In genomic region chr1:20089328-20090077, GRCh38 we compare ENCODE assay signal across 36 cellular contexts. TPM values are rescaled to one million over a fixed set of nuclear protein-coding genes. Genes with fewer than 3 reads are reported as not detected.
DNase-seq lines count a peak whose midpoint lies in the region; ATAC-seq, FAIRE-seq and TF ChIP-seq lines count a peak whose summit lies in the region.
"Had no signal": no experiment of that assay in that cellular context is flagged by ENCODE, and none has a peak within 500 bp of the region (broad histone marks: within the 10 kb centered on the region; RNA-seq: fewer than 3 reads in every experiment).

No MANE protein-coding gene starts in this region.

- no peaks in the 10 kb centered on the region for H3K79me1 ChIP-seq in H1 (ENCODE audit: low read depth, low read length)

- H2AFZ ChIP-seq in MM.1S (ENCODE audit: low read length), result peak overlapping the region; percentile 40
- H2AFZ ChIP-seq in H1 (ENCODE audit: low read length), result peak overlapping the region; percentile 10; the same call in 1 of the 2 replicates

- peak overlapping the region; percentile 47 for H3K27ac ChIP-seq in left ventricle myocardium inferior (replicated peaks)
- peak overlapping the region; percentile 48; the same call in 1 of the 2 replicates for H3K27ac ChIP-seq in MM.1S (ENCODE audit: low read length)
- no peak overlapping the region for H3K27ac ChIP-seq in H1 (ENCODE audit: low read depth, low read length)
- H3K27ac ChIP-seq: adrenal gland, esophagus muscularis mucosa, lower lobe of right lung had no signal

- CTCF ChIA-PET in H1 (lab: Charles Lee; ENCODE audit: partially characterized antibody), result interaction anchor here (1.8 kb wide), 1 partner anchor 63 kb away, joined by 8 read pairs; no protein-coding TSS in a partner anchor

- no peak overlapping the region for H3K23ac ChIP-seq in H1 (ENCODE audit: insufficient read length)

- H3K18ac ChIP-seq in H1 (ENCODE audit: extremely low read depth, low read length), result no peak overlapping the region; the same call in 1 of the 2 replicates

- H2BK12ac ChIP-seq in H1 (ENCODE audit: low read depth, low read length), result no peak overlapping the region

- POLR2A ChIA-PET in H1 (lab: Charles Lee; ENCODE audit: partially characterized antibody), result no interaction called here

- TF ChIP-seq RAD21 in H1 (IDR thresholded peaks at IDR 0.05 in 1 of 2, conservative IDR thresholded peaks at IDR 0.05 in 1 of 2; ENCODE audit: low read depth in 2 of 2, low read length in 2 of 2), result peak in 1 of 2 experiments; percentile 16; a peak in 1 of 4 replicates

- TF ChIP-seq CTCF in left ventricle myocardium inferior (IDR thresholded peaks at IDR 0.05; ENCODE audit: borderline replicate concordance), result no peak
- no peak for TF ChIP-seq CTCF in MM.1S (IDR thresholded peaks at IDR 0.05; ENCODE audit: low read length)
- TF ChIP-seq CTCF in H1 (IDR thresholded peaks at IDR 0.05; ENCODE audit: control extremely low read depth in 1 of 3, insufficient read depth in 1 of 3, low read depth in 1 of 3, low read length in 3 of 3), result no peak

- H3K14ac ChIP-seq in H1 (ENCODE audit: insufficient read length), result no peak overlapping the region

- H3K4me3 ChIP-seq in left ventricle myocardium inferior (no peak overlapping the region), MM.1S (ENCODE audit: low read length) (peak overlapping the region; percentile 40), H1 (ENCODE audit: extremely low read depth in 1 of 4, insufficient read depth in 2 of 4, low read depth in 3 of 4, low read length in 4 of 4) (no peak overlapping the region)
- H3K4me3 ChIP-seq: adrenal gland, esophagus muscularis mucosa, lower lobe of right lung had no signal

- no peak overlapping the region for H2BK5ac ChIP-seq in H1 (ENCODE audit: low read depth, low read length)

- peak overlapping the region; percentile 10 for H4K5ac ChIP-seq in H1 (ENCODE audit: insufficient read length, low read depth, low read length)

- H3K56ac ChIP-seq in H1 (replicated peaks; ENCODE audit: insufficient read length, low read depth, low read length), result no peak overlapping the region

- H3K4me2 ChIP-seq in MM.1S (ENCODE audit: low read depth, low read length) (peak overlapping the region; percentile 71), H1 (ENCODE audit: insufficient read depth in 1 of 2, low read depth in 2 of 2, low read length in 2 of 2) (peak overlapping the region in 1 of 2 experiments; percentile 44; a peak in 1 of 4 replicates)

- no peak for ATAC-seq in Right ventricle myocardium superior (ENCODE audit: poor library complexity)
- ATAC-seq in GM21737 (IDR thresholded peaks at IDR 0.05; ENCODE audit: unreplicated experiment), result no peak
- no peak for ATAC-seq in GM19455 (IDR thresholded peaks at IDR 0.05; ENCODE audit: unreplicated experiment)
- no peak for ATAC-seq in HG03521 (IDR thresholded peaks at IDR 0.05; ENCODE audit: unreplicated experiment)
- ATAC-seq: activated CD8-positive, alpha-beta T cell treated with anti-CD3 and anti-CD28 coated beads for 36 hours; lower lobe of right lung; naive thymus-derived CD8-positive, alpha-beta T cell; PC-3; stimulated activated naive B cell treated with anti-CD40 and anti-IgM and Interleukin-4, amounts not matched to agents 10 μg/mL and 1 μg/mL and 100 μg/mL, for 72 hours had no signal

- H2BK120ac ChIP-seq in H1 (replicated peaks; ENCODE audit: low read depth, low read length), result peak overlapping the region; percentile 50

- H4K20me1 ChIP-seq in MM.1S (ENCODE audit: insufficient read depth, low read length) (no peaks in the 10 kb centered on the region), H1 (replicated peaks in 1 of 2; ENCODE audit: control insufficient read depth in 1 of 2, insufficient read depth in 2 of 2, low read length in 2 of 2) (no peaks in the 10 kb centered on the region)

- intact Hi-C loops in left ventricle myocardium inferior (cut with micrococcal nuclease) (loop anchor here (10.0 kb wide), 1 partner anchor 115 kb away; the partner anchor contains the start of gene PLA2G2A), Right ventricle myocardium superior (cut with DNase I) (loop anchor here (5.0 to 10.0 kb wide), 2 partner anchors 112 to 405 kb away; partner anchors contain the start of gene PLA2G2A)

- no peak for TF ChIP-seq POLR2A in H1 (IDR thresholded peaks at IDR 0.05; ENCODE audit: control extremely low read depth in 1 of 2, low read depth in 2 of 2, low read length in 2 of 2)

- H3K23me2 ChIP-seq in H1 (ENCODE audit: low read depth, low read length), result no peaks in the 10 kb centered on the region

- TF ChIP-seq EP300 in H1 (IDR thresholded peaks at IDR 0.05; ENCODE audit: borderline replicate concordance in 1 of 2, low read depth in 2 of 2, low read length in 2 of 2), result no peak

- DNase-seq in left ventricle myocardium inferior (no peak), Right ventricle myocardium superior (no peak), MM.1S (peak; percentile 40), H1 (ENCODE audit: low read depth in 1 of 2, low spot score in 2 of 2) (peak in 1 of 2 experiments; percentile 49), NCI-H187 (lab: John Stamatoyannopoulos, UW) (no peak)
- DNase-seq: activated CD8-positive, alpha-beta memory T cell treated with anti-CD3 and anti-CD28 coated beads, Interleukin-2, amount 50 U/mL, for 48 hours; activated CD8-positive, alpha-beta T cell treated with anti-CD3 and anti-CD28 coated beads for 36 hours; activated naive CD4-positive, alpha-beta T cell treated with anti-CD3 and anti-CD28 coated beads, Interleukin-2, amount 10 ng/mL, durations not matched to agents 7 days and 5 days; adrenal gland; AML-193; CD4-positive, CD25-positive, alpha-beta regulatory T cell; EL; foreskin fibroblast; HCEC 1CT; head of caudate nucleus; KBM-7; lower lobe of right lung; NCI-H2029 treated with DMSO at 0.1 percent for 48 hours; NCI-H524 treated with DMSO at 0.1 percent for 48 hours; PC-3; SHP77 treated with DMSO at 0.1 percent for 48 hours; stimulated activated naive B cell treated with anti-CD40 and anti-IgM and Interleukin-4, amounts not matched to agents 10 μg/mL and 1 μg/mL and 100 μg/mL, for 72 hours; substantia nigra had no signal

- WGBS in H1 (ENCODE audit: extremely low coverage in 1 of 2, insufficient coverage in 1 of 2, insufficient read length in 1 of 2, insufficient replicate concordance in 2 of 2, low coverage in 1 of 2, low lambda C conversion rate in 2 of 2, missing lambda C conversion rate in 1 of 2), 2 experiments, result 84% methylated on average over 19 of the region's 19 CpGs; no CpG with 5 or more reads in 1 of the 2 experiments

- peak overlapping the region; percentile 49; the same call in 1 of the 2 replicates for H2BK15ac ChIP-seq in H1 (ENCODE audit: low read length)

- H3F3A ChIP-seq in MM.1S (ENCODE audit: insufficient read depth, low read length), result no peaks in the 10 kb centered on the region

- 0 out of 2 replicates have a peak overlapping the region, but pooled peaks have one; percentile 21 for H2BK20ac ChIP-seq in H1 (ENCODE audit: low read length)

- H2AK5ac ChIP-seq in H1 (ENCODE audit: low read depth, low read length), result no peak overlapping the region

- H3K27me3 ChIP-seq in left ventricle myocardium inferior (ENCODE audit: low read depth) (no peaks in the 10 kb centered on the region), MM.1S (replicated peaks; ENCODE audit: insufficient read depth, low read length) (peaks cover 25% of the 10 kb centered on the region), H1 (replicated peaks in 1 of 4; ENCODE audit: control insufficient read depth in 3 of 4, extremely low read depth in 1 of 4, insufficient read depth in 3 of 4, low read length in 3 of 4) (no peaks in the 10 kb centered on the region; a peak in 1 of 7 replicates)
- H3K27me3 ChIP-seq: adrenal gland, esophagus muscularis mucosa had no signal

- peak; percentile 57 for FAIRE-seq in H1 (lab: Jason Lieb, UNC)

- no peak overlapping the region for H3K9ac ChIP-seq in MM.1S (ENCODE audit: low read length)
- no peak overlapping the region for H3K9ac ChIP-seq in H1 (replicated peaks in 1 of 4; ENCODE audit: extremely low read depth in 1 of 4, low read depth in 3 of 4, low read length in 3 of 4)

- H3K36me3 ChIP-seq in left ventricle myocardium inferior, result peaks cover 71% of the 10 kb centered on the region
- H3K36me3 ChIP-seq in MM.1S (replicated peaks; ENCODE audit: insufficient read depth, low read length), result no peaks in the 10 kb centered on the region
- H3K36me3 ChIP-seq in H1 (ENCODE audit: control insufficient read depth in 2 of 4, insufficient read depth in 4 of 4, low read length in 3 of 4), result no peaks in the 10 kb centered on the region
- H3K36me3 ChIP-seq: adrenal gland, lower lobe of right lung had no signal

- H3K9me3 ChIP-seq in left ventricle myocardium inferior (replicated peaks) (no peaks in the 10 kb centered on the region), MM.1S (replicated peaks; ENCODE audit: insufficient read depth, low read length) (no peaks in the 10 kb centered on the region), H1 (ENCODE audit: insufficient read depth in 2 of 2, low read depth in 1 of 2, low read length in 1 of 2) (peaks cover 0 to 4% of the 10 kb centered on the region in 2 experiments; a peak in 1 of 4 replicates)
- H3K9me3 ChIP-seq: adrenal gland, esophagus muscularis mucosa, lower lobe of right lung had no signal

- H3K4ac ChIP-seq in H1 (replicated peaks; ENCODE audit: insufficient read length, low read depth, low read length), result no peak overlapping the region

- H3K79me2 ChIP-seq in MM.1S (ENCODE audit: low read length), result no peaks in the 10 kb centered on the region
- H3K79me2 ChIP-seq in H1 (ENCODE audit: control insufficient read depth in 1 of 2, insufficient read depth in 2 of 2, low read length in 2 of 2), result no peaks in the 10 kb centered on the region

- peaks cover 26% of the 10 kb centered on the region for H3K4me1 ChIP-seq in left ventricle myocardium inferior
- no peaks in the 10 kb centered on the region for H3K4me1 ChIP-seq in MM.1S (ENCODE audit: low read length)
- no peaks in the 10 kb centered on the region; a peak in 1 of 7 replicates for H3K4me1 ChIP-seq in H1 (replicated peaks in 1 of 4; ENCODE audit: control insufficient read depth in 3 of 4, insufficient read depth in 4 of 4, low read length in 3 of 4)
- H3K4me1 ChIP-seq: adrenal gland had no signal

- H4K91ac ChIP-seq in H1 (replicated peaks; ENCODE audit: insufficient read length, low read length), result no peak overlapping the region

- H3K9me2 ChIP-seq in MM.1S (replicated peaks; ENCODE audit: insufficient read depth, low read length), result no peaks in the 10 kb centered on the region

- no peak overlapping the region; the same call in 1 of the 2 replicates for H4K8ac ChIP-seq in H1 (ENCODE audit: extremely low read depth, insufficient read depth, low read length)

RNA-seq across cellular contexts. Expression of gene PLA2G5, which starts 19.5 kb away (rescaled TPM):
- total RNA-seq in left ventricle myocardium inferior (51.4 TPM), Right ventricle myocardium superior (56.7 TPM)
- total RNA-seq in H1 (2021; fragmentation: NEBNext Ultra II Directional; extraction: Animal tissue kit (Norgen Biotek cat#: 25700)), result not detected in 2 replicates
- 0.05 TPM in 1 of 2 replicates, not detected in the other for polyA plus RNA-seq in H1 (2011; rRNA removed)
- not detected for polyA plus RNA-seq in H1 (2011; cell fraction: cytosol; rRNA removed)
- polyA plus RNA-seq in H1 (2011; cell fraction: nucleus; rRNA removed), result 0.19 TPM
- polyA plus RNA-seq in H1 (2012, experiment 1 of 2), result 0.16 TPM in 1 of 4 replicates, not detected in the others
- not detected for polyA plus RNA-seq in H1 (2012, experiment 2 of 2)
- polyA plus RNA-seq in H1 (2013, experiment 1 of 2), result not detected
- polyA plus RNA-seq in H1 (2013, experiment 2 of 2), result not detected
- not detected in 2 replicates for polyA minus RNA-seq in H1 (2011; rRNA and poly(A)+ RNA removed)
- polyA minus RNA-seq in H1 (2011; cell fraction: cytosol; rRNA and poly(A)+ RNA removed), result not detected
- polyA minus RNA-seq in H1 (2011; cell fraction: nucleus; rRNA and poly(A)+ RNA removed), result not detected
- total RNA-seq: A673; activated CD8-positive, alpha-beta T cell treated with anti-CD3 and anti-CD28 coated beads for 36 hours; activated T-helper 1 cell treated with anti-CD3 and anti-CD28 coated beads, Interleukin-12 subunit alpha, Interleukin-12 subunit beta, Interleukin-2, Interleukin-4 antibody, amounts not matched to agents 30 ng/mL and 10 ng/mL and 1 ng/mL, durations not matched to agents 14 hours and 24 hours and 36 hours; CD4-positive, CD25-positive, alpha-beta regulatory T cell; MCF 10A; mononuclear cell; naive thymus-derived CD8-positive, alpha-beta T cell; PC-3; T-helper 2 cell treated with Interferon-gamma antibody and Interleukin-4, amounts not matched to agents 100 ng/mL and 5 ng/mL, for 36 hours had no signal
- polyA plus RNA-seq: CD4-positive, CD25-positive, alpha-beta regulatory T cell; naive thymus-derived CD8-positive, alpha-beta T cell had no signal

RNA-seq across cellular contexts. Expression of gene PLA2G2D, which starts 29.8 kb away (rescaled TPM):
- total RNA-seq in left ventricle myocardium inferior, result not detected
- not detected for total RNA-seq in Right ventricle myocardium superior
- not detected in 2 replicates for total RNA-seq in H1 (2021; fragmentation: NEBNext Ultra II Directional; extraction: Animal tissue kit (Norgen Biotek cat#: 25700))
- not detected in 2 replicates for polyA plus RNA-seq in H1 (2011; rRNA removed)
- not detected for polyA plus RNA-seq in H1 (2011; cell fraction: cytosol; rRNA removed)
- polyA plus RNA-seq in H1 (2011; cell fraction: nucleus; rRNA removed), result not detected
- not detected in 4 replicates for polyA plus RNA-seq in H1 (2012, experiment 1 of 2)
- not detected for polyA plus RNA-seq in H1 (2012, experiment 2 of 2)
- polyA plus RNA-seq in H1 (2013, experiment 1 of 2), result not detected
- polyA plus RNA-seq in H1 (2013, experiment 2 of 2), result not detected
- not detected in 2 replicates for polyA minus RNA-seq in H1 (2011; rRNA and poly(A)+ RNA removed)
- polyA minus RNA-seq in H1 (2011; cell fraction: cytosol; rRNA and poly(A)+ RNA removed), result not detected
- polyA minus RNA-seq in H1 (2011; cell fraction: nucleus; rRNA and poly(A)+ RNA removed), result not detected
- total RNA-seq: A673; activated CD8-positive, alpha-beta T cell treated with anti-CD3 and anti-CD28 coated beads for 36 hours; activated T-helper 1 cell treated with anti-CD3 and anti-CD28 coated beads, Interleukin-12 subunit alpha, Interleukin-12 subunit beta, Interleukin-2, Interleukin-4 antibody, amounts not matched to agents 30 ng/mL and 10 ng/mL and 1 ng/mL, durations not matched to agents 14 hours and 24 hours and 36 hours; adrenal gland; CD4-positive, CD25-positive, alpha-beta regulatory T cell; esophagus muscularis mucosa; MCF 10A; mononuclear cell; naive thymus-derived CD8-positive, alpha-beta T cell; omental fat pad; PC-3; skeletal muscle tissue; T-helper 2 cell treated with Interferon-gamma antibody and Interleukin-4, amounts not matched to agents 100 ng/mL and 5 ng/mL, for 36 hours; ureter had no signal
- polyA plus RNA-seq: adrenal gland; CD4-positive, CD25-positive, alpha-beta regulatory T cell; naive thymus-derived CD8-positive, alpha-beta T cell had no signal

RNA-seq across cellular contexts. Expression of gene PLA2G2F, which starts 49.6 kb away (rescaled TPM):
- total RNA-seq in left ventricle myocardium inferior (not detected), Right ventricle myocardium superior (not detected)
- not detected in 2 replicates for total RNA-seq in H1 (2021; fragmentation: NEBNext Ultra II Directional; extraction: Animal tissue kit (Norgen Biotek cat#: 25700))
- polyA plus RNA-seq in H1 (2011; rRNA removed), result not detected in 2 replicates
- not detected for polyA plus RNA-seq in H1 (2011; cell fraction: cytosol; rRNA removed)
- polyA plus RNA-seq in H1 (2011; cell fraction: nucleus; rRNA removed), result not detected
- polyA plus RNA-seq in H1 (2012, experiment 1 of 2), result not detected in 4 replicates
- polyA plus RNA-seq in H1 (2012, experiment 2 of 2), result not detected
- not detected for polyA plus RNA-seq in H1 (2013, experiment 1 of 2)
- polyA plus RNA-seq in H1 (2013, experiment 2 of 2), result not detected
- polyA minus RNA-seq in H1 (2011; rRNA and poly(A)+ RNA removed), result not detected in 2 replicates
- polyA minus RNA-seq in H1 (2011; cell fraction: cytosol; rRNA and poly(A)+ RNA removed), result not detected
- not detected for polyA minus RNA-seq in H1 (2011; cell fraction: nucleus; rRNA and poly(A)+ RNA removed)
- total RNA-seq: A673; activated CD8-positive, alpha-beta T cell treated with anti-CD3 and anti-CD28 coated beads for 36 hours; activated T-helper 1 cell treated with anti-CD3 and anti-CD28 coated beads, Interleukin-12 subunit alpha, Interleukin-12 subunit beta, Interleukin-2, Interleukin-4 antibody, amounts not matched to agents 30 ng/mL and 10 ng/mL and 1 ng/mL, durations not matched to agents 14 hours and 24 hours and 36 hours; adrenal gland; CD4-positive, CD25-positive, alpha-beta regulatory T cell; esophagus muscularis mucosa; lower lobe of right lung; MCF 10A; mononuclear cell; naive thymus-derived CD8-positive, alpha-beta T cell; omental fat pad; skeletal muscle tissue; T-helper 2 cell treated with Interferon-gamma antibody and Interleukin-4, amounts not matched to agents 100 ng/mL and 5 ng/mL, for 36 hours had no signal
- polyA plus RNA-seq: CD4-positive, CD25-positive, alpha-beta regulatory T cell; naive thymus-derived CD8-positive, alpha-beta T cell had no signal

Comparison
In these comparisons a context has a peak if more than half of its experiments do, and no peak if none do; other contexts are left out.
1. RNA of gene PLA2G5, which starts 19.5 kb away (total RNA-seq): 56.7 TPM in Right ventricle myocardium superior (single experiment) and 51.4 TPM in left ventricle myocardium inferior (single experiment); not detected in H1; every median in the first group is over 10 times any median in the second.